Comparison of ENCODE assay signal across 22 cellular contexts in the genomic region with DNA sequence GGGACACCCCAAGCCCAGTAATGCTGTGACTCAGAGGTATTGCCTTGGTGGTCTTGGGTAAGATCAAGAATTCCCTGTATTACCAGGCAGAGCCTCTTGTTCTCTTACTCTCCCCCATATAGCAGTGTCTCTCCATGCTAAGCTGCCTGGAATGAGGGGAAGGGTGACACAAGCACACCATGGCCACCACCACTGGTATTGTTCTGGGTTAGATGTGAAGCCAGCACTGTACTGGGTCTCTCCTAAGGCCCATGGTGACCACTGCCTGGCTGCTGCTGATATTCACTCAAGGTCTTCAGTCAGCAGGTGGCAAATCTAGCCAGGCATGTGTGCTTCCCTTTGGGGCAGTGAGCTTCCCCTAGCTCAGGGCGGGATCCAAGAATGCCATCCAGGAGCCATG.
"Had no signal": no experiment of that assay in that cellular context is flagged by ENCODE, and none has a peak within 500 bp of the region (broad histone marks: within the 10 kb centered on the region; RNA-seq: fewer than 3 reads in every experiment).

No MANE protein-coding gene starts in this region.

- H3K4me3 ChIP-seq: colonic mucosa, esophagus squamous epithelium, gastrocnemius medialis, heart right ventricle, left lung, lower lobe of right lung, mucosa of descending colon had no signal

- DNase-seq: colonic mucosa; cortex of kidney; effector CD8-positive, alpha-beta T cell; effector memory CD8-positive, alpha-beta T cell; endodermal cell; erythroblast; esophagus squamous epithelium; foreskin fibroblast; foreskin melanocyte; gastrocnemius medialis; glutamatergic neuron; head of caudate nucleus; heart right ventricle; hippocampal formation; left cardiac atrium; left lung; left ventricle myocardium superior; lower lobe of right lung; mesenchymal stem cell; mucosa of descending colon had no signal

- ATAC-seq: effector memory CD8-positive, alpha-beta T cell; esophagus mucosa; gastrocnemius medialis; left cardiac atrium; left ventricle myocardium superior; lower lobe of right lung; mucosa of descending colon had no signal

- H3K4me1 ChIP-seq: colonic mucosa, esophagus squamous epithelium, heart right ventricle, left lung, lower lobe of right lung had no signal

- H3K27ac ChIP-seq: colonic mucosa, epithelial cell of prostate, esophagus squamous epithelium, heart right ventricle, left lung, lower lobe of right lung had no signal

- H3K9me3 ChIP-seq: colonic mucosa, esophagus squamous epithelium, gastrocnemius medialis, heart right ventricle, left lung, lower lobe of right lung, mucosa of descending colon had no signal

- H3K27me3 ChIP-seq: colonic mucosa, esophagus squamous epithelium, gastrocnemius medialis, heart right ventricle, left lung had no signal
